In the genomic region with DNA sequence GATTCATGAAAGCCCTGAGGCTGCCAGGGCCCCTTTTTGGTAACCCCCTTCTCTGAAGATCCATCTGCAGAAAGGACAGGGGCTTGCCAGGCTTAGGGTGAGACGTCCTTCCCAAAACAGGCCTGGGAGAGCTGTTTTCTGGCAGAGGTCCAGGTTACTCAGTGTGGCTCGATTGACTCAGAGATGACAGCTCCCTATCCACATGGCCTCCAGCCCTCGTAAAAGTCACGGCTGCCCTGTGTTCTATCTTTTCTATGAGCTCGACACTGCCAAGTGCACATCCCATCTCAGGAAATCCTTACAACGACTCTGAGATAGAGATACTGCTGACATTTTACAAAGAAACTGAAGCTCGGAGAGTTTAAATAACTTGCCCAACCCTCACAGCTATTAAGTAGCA, we compare ENCODE assay signal across 13 cellular contexts. TPM values are rescaled to one million over a fixed set of nuclear protein-coding genes. Genes with fewer than 3 reads are reported as not detected.
DNase-seq lines count a peak whose midpoint lies in the region; ATAC-seq and TF ChIP-seq lines count a peak whose summit lies in the region.
"Had no signal": no experiment of that assay in that cellular context is flagged by ENCODE, and none has a peak within 500 bp of the region (broad histone marks: within the 10 kb centered on the region; RNA-seq: fewer than 3 reads in every experiment).

No MANE protein-coding gene starts in this region.

- H3K4me3 ChIP-seq in left lung, result no peak overlapping the region
- H3K4me3 ChIP-seq: BLaER1 treated with 17β-estradiol and CSF1 and Interleukin-3, amounts not matched to agents 10 nM and 100 nM had no signal

- ATAC-seq in left lung (peak; percentile 20), HG03354 (IDR thresholded peaks at IDR 0.05; ENCODE audit: poor library complexity, severe bottlenecking, unreplicated experiment) (no peak), HG02623 (IDR thresholded peaks at IDR 0.05; ENCODE audit: unreplicated experiment) (no peak)

- peaks cover 0 to under 1% of the 10 kb centered on the region in 2 donors for H3K4me1 ChIP-seq in left lung

- peaks cover 0 to 6% of the 10 kb centered on the region in 2 donors for H3K27me3 ChIP-seq in left lung
- H3K27me3 ChIP-seq: BLaER1 treated with 17β-estradiol and CSF1 and Interleukin-3, amounts not matched to agents 10 nM and 100 nM had no signal

- no peaks in the 10 kb centered on the region for H3K36me3 ChIP-seq in left lung
- H3K36me3 ChIP-seq: BLaER1 treated with 17β-estradiol and CSF1 and Interleukin-3, amounts not matched to agents 10 nM and 100 nM had no signal

- intact Hi-C loops in left lung (cut with DNase I), result no loop called here

- H3K9me3 ChIP-seq in left lung, result no peaks in the 10 kb centered on the region
- H3K9me3 ChIP-seq: BLaER1 treated with 17β-estradiol and CSF1 and Interleukin-3, amounts not matched to agents 10 nM and 100 nM had no signal

- DNase-seq in ACHN (peak; percentile 19), LoVo (ENCODE audit: low spot score) (peak; percentile 60), dedifferentiated amniotic fluid mesenchymal stem cell (ENCODE audit: extremely low spot score) (peak; percentile 30), left lung (no peak), NCI-H1105 (lab: John Stamatoyannopoulos, UW) (no peak), NCI-H446 treated with DMSO at 0.1 percent for 48 hours (lab: John Stamatoyannopoulos, UW) (no peak)
- DNase-seq: NCI-H524 treated with DMSO at 0.1 percent for 48 hours, T-helper 1 cell had no signal

- no peak overlapping the region for H3K27ac ChIP-seq in left lung
- H3K27ac ChIP-seq: BLaER1 treated with 17β-estradiol and CSF1 and Interleukin-3, amounts not matched to agents 10 nM and 100 nM had no signal

- in situ Hi-C loops in ACHN (cut with HindIII; ENCODE audit: low pct_ligation_motif_present, low pct_unique_long_range_greater_than_20kb, low sequenced_read_pairs), result no loop called here

- no peak for TF ChIP-seq CTCF in left lung (IDR thresholded peaks at IDR 0.05)

RNA-seq across cellular contexts. Expression of gene ADAMTS8, which starts 20.4 kb away (rescaled TPM):
- 10 to 100 TPM in 1 of 2 donors, 1 to 10 TPM in 1; 1.2 to 48.5 TPM for total RNA-seq in left lung
- total RNA-seq: activated CD8-positive, alpha-beta memory T cell treated with anti-CD3 and anti-CD28 coated beads for 36 hours; epithelial cell of proximal tubule had no signal

RNA-seq across cellular contexts. Expression of gene ADAMTS15, which starts 40.5 kb away (rescaled TPM):
- total RNA-seq in left lung, result 10 to 100 TPM; 11.8 to 13.5 TPM
- total RNA-seq: activated CD8-positive, alpha-beta memory T cell treated with anti-CD3 and anti-CD28 coated beads for 36 hours had no signal

Comparison
In these comparisons a context has a peak if more than half of its experiments do, and no peak if none do; other contexts are left out.
1. DNase-seq: peak in ACHN (single experiment), LoVo (single experiment) and dedifferentiated amniotic fluid mesenchymal stem cell (single experiment); none in left lung (0 of 2), NCI-H1105 (single experiment) and NCI-H446 treated with DMSO at 0.1 percent for 48 hours (single experiment).